1 cellular context compared by ENCODE assay signal in genomic region chr9:109012876-109013677, GRCh38.
TF ChIP-seq lines count a peak whose summit lies in the region.

Gene CTNNAL1 (minus strand): TSS chr9:109013499. CDS start chr9:109013442, 57 bp downstream.

TF ChIP-seq in HepG2, 621 proteins besides CTCF, POLR2A, EP300 and RAD21 (continued from another document):
- no peak for TF ChIP-seq BRF2 (CRISPR knock-in tag; IDR thresholded peaks at IDR 0.05)
- TF ChIP-seq ZNF564 (CRISPR knock-in tag; IDR thresholded peaks at IDR 0.05), result peak; percentile 31; the same call in 1 of the 2 replicates
- TF ChIP-seq CREM (IDR thresholded peaks at IDR 0.05), result no peak
- no peak for TF ChIP-seq CREM (CRISPR knock-in tag; IDR thresholded peaks at IDR 0.05)
- TF ChIP-seq TAF15 (IDR thresholded peaks at IDR 0.05; ENCODE audit: low read depth, low read length, poor library complexity, severe bottlenecking), result no peak
- TF ChIP-seq ZNF292 (CRISPR knock-in tag; IDR thresholded peaks at IDR 0.05; ENCODE audit: borderline replicate concordance, low read depth), result no peak
- no peak for TF ChIP-seq HMG20A (CRISPR knock-in tag; IDR thresholded peaks at IDR 0.05; ENCODE audit: borderline replicate concordance)
- TF ChIP-seq POGZ (CRISPR knock-in tag; IDR thresholded peaks at IDR 0.05), result no peak
- TF ChIP-seq THAP11 (CRISPR knock-in tag; IDR thresholded peaks at IDR 0.05), result no peak; the same call in 1 of the 2 replicates
- peak; percentile 73; the same call in 1 of the 2 replicates for TF ChIP-seq SAP130 (CRISPR knock-in tag; IDR thresholded peaks at IDR 0.05; ENCODE audit: low read depth)
- TF ChIP-seq GABPB1 (CRISPR knock-in tag; IDR thresholded peaks at IDR 0.05), result peak; percentile 34; the same call in 1 of the 2 replicates
- no peak for TF ChIP-seq ZNF34 (CRISPR knock-in tag; IDR thresholded peaks at IDR 0.05; ENCODE audit: borderline replicate concordance)
